8 cellular contexts compared by ENCODE assay signal in the genomic region with DNA sequence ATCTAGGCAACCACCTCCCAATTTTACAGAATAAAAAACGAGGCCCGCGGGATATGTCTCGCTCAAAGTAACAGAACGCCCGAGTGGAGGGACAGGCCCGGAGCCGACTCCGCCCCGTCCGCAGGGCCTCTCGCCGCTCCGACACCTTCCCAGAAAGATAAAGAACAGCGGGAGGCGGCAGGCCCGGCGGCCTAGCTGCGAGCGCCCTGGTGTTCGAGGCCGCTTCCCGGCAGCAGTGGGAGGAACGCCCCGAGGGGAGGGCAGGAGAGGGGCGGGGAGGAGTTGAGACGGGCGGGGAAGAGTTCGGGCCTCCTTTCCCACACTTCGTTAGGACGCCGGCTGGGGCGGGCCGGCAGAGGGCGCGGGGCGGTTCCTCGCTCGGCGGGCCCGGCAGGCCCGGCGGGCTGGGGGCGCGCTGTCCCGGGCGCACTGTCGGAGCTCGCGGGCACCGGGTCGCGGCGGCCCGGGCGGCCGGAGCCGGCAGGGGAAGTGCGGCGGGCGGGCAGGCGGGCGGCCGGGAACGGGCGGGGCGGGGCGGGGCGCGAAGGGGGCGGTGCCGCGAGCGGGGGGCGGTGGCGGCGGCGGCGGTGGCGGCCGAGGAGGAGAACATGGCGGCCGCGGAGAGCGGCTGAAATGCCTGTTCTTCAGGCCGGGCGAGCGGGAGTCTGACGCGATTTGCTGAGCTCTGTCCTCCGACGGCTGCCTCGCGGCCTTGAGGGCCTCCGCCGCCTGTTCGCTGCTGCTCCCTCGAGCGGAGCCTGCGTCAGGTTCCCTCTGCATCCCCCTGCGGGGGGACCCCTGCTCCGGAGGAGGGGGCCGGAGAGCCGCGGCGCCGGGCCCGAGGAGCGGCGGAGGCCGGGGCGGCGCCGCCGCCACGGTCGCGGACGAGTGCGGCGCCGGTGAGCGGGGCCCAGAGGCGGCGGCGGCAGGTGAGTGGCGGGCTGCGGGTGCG. TPM values are rescaled to one million over a fixed set of nuclear protein-coding genes. Genes with fewer than 3 reads are reported as not detected.
A peak's percentile ranks its signal among the peaks of the same experiment; 100 is the strongest.
DNase-seq lines count a peak whose midpoint lies in the region; ATAC-seq, FAIRE-seq and TF ChIP-seq lines count a peak whose summit lies in the region.

A gene (plus strand): TSS at position 581 of the 952 bp plus-strand sequence. CDS start 167,424 bp downstream, outside the sequence.

- no peaks in the 10 kb centered on the region for H3K27me3 ChIP-seq in keratinocyte (ENCODE audit: control insufficient read depth, extremely low read depth, insufficient read depth, low read length)

- no peak for FAIRE-seq in keratinocyte (lab: Jason Lieb, UNC)

- peak within 1 kb of the TSS; percentile 65 to 69 (median 67) for H3K4me3 ChIP-seq in keratinocyte (ENCODE audit: control insufficient read depth in 2 of 3, extremely low read depth in 1 of 3, insufficient read depth in 2 of 3, low read depth in 1 of 3, low read length in 3 of 3)

- dilution Hi-C loops in keratinocyte (cut with MboI; ENCODE audit: extremely low pct_ligation_motif_present, low sequenced_read_pairs): no loop called here

- no peaks in the 10 kb centered on the region for H3K9me1 ChIP-seq in keratinocyte (ENCODE audit: control insufficient read depth, extremely low read depth, insufficient read depth, low read length)

- H3K9ac ChIP-seq in keratinocyte (ENCODE audit: control insufficient read depth, extremely low read depth, insufficient read depth, low read length): peak within 1 kb of the TSS; percentile 71

- no peaks in the 10 kb centered on the region for H3K9me3 ChIP-seq in keratinocyte (ENCODE audit: control insufficient read depth, low read depth, low read length)

- H3K4me1 ChIP-seq in keratinocyte (ENCODE audit: control insufficient read depth, extremely low read depth, insufficient read depth, low read length): peaks cover 8% of the 10 kb centered on the region

- peak within 1 kb of the TSS; percentile 97 for H3K27ac ChIP-seq in caudate nucleus (ENCODE audit: low read depth, low read length)
- H3K27ac ChIP-seq in keratinocyte (ENCODE audit: control insufficient read depth, insufficient read depth, low read length): peak within 1 kb of the TSS; percentile 29

- no peaks in the 10 kb centered on the region for H3K79me2 ChIP-seq in keratinocyte (ENCODE audit: control insufficient read depth, insufficient read depth, low read length)

- H2AFZ ChIP-seq in keratinocyte (ENCODE audit: control insufficient read depth, low read length): peak within 1 kb of the TSS; percentile 95

- H4K20me1 ChIP-seq in keratinocyte (ENCODE audit: control insufficient read depth, extremely low read depth, insufficient read depth, low read length): no peaks in the 10 kb centered on the region

- peak in 1 of 3 experiments; percentile 20 for TF ChIP-seq CTCF in keratinocyte (optimal IDR thresholded peaks at IDR 0.05 in 1 of 3, IDR thresholded peaks at IDR 0.05 in 1 of 3, conservative IDR thresholded peaks at IDR 0.05 in 1 of 3; ENCODE audit: extremely low read depth in 1 of 3, insufficient read depth in 2 of 3, low read length in 3 of 3)

- ATAC-seq in GM18909 (IDR thresholded peaks at IDR 0.05; ENCODE audit: poor library complexity, unreplicated experiment) (peak; percentile 64), HG03159 (IDR thresholded peaks at IDR 0.05; ENCODE audit: unreplicated experiment) (peak; percentile 60)

- no peaks in the 10 kb centered on the region for H3K36me3 ChIP-seq in keratinocyte (ENCODE audit: control insufficient read depth in 2 of 2, extremely low read depth in 1 of 2, insufficient read depth in 2 of 2, low read length in 2 of 2)

- H3K4me2 ChIP-seq in keratinocyte (ENCODE audit: control insufficient read depth, extremely low read depth, insufficient read depth, low read depth, low read length): peak within 1 kb of the TSS; percentile 73

- DNase-seq in AG08396 (ENCODE audit: low spot score): peak; percentile 94
- DNase-seq in NCI-H226: peak; percentile 83
- DNase-seq in activated CD4-positive, CD25-positive, alpha-beta regulatory T cell (lab: John Stamatoyannopoulos, UW): peak; percentile 71 to 83 (median 78)
- peak in 60 of 61 donors; percentile 32 to 93 (median 84) for DNase-seq in caudate nucleus (lab: John Stamatoyannopoulos, UW)
- no peak for DNase-seq in keratinocyte (ENCODE audit: low read depth, low spot score)
- peak; percentile 84 to 89 (median 86) for DNase-seq in stimulated activated CD4-positive, alpha-beta T cell treated with anti-CD3 and anti-CD28 coated beads, Interleukin-12 subunit alpha, Interleukin-12 subunit beta, amount 100 ng/mL, for 48 hours (ENCODE audit: low read depth in 2 of 3, low spot score in 1 of 3)

RNA-seq across cellular contexts. Expression of the gene that starts here (rescaled TPM):
- 3.7 to 5.7 TPM (median 5.0 TPM) in 3 replicates for polyA plus RNA-seq in keratinocyte
- polyA plus RNA-seq in keratinocyte (2011; ENCODE audit: low read depth): 3.4 TPM
- 3.0 and 5.7 TPM in 2 replicates for polyA plus RNA-seq in keratinocyte (2011; cell fraction: cytosol; rRNA removed)
- 6.6 and 7.3 TPM in 2 replicates for polyA plus RNA-seq in keratinocyte (2011; cell fraction: nucleus; rRNA removed)
- 3.4 and 3.5 TPM in 2 replicates for polyA plus RNA-seq in keratinocyte (2012; ENCODE audit: low replicate concordance)
- 6.5 to 15.7 TPM (median 9.0 TPM) in 3 replicates for polyA minus RNA-seq in keratinocyte
- 4.8 TPM for polyA minus RNA-seq in keratinocyte (2011; cell fraction: cytosol; rRNA and poly(A)+ RNA removed)
- 9.6 and 20.4 TPM in 2 replicates for polyA minus RNA-seq in keratinocyte (2011; cell fraction: nucleus; rRNA and poly(A)+ RNA removed)
